ENCODE assay signal across 17 cellular contexts in the genomic region with DNA sequence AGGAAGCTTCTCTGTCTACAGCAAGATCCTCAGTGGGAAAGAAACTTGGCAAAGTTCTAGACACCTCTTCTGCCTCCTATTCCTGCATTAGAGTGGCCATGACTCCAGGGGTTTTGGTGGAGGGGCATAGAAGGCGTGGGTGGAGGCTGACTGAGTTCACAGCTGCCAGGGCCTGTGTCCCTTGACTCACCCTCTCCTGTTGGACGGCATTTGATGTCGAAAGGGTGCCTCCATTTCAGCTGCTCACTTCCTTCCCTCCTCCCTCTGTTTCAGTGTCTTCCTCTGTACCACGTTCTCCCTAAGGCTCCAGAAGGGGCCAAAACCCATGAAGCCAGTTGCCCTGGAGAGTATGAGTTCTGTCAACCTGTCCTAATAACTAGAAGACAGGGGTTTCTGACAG. TPM values are rescaled to one million over a fixed set of nuclear protein-coding genes. Genes with fewer than 3 reads are reported as not detected.
DNase-seq lines count a peak whose midpoint lies in the region; ATAC-seq and TF ChIP-seq lines count a peak whose summit lies in the region.
"Had no signal": no experiment of that assay in that cellular context is flagged by ENCODE, and none has a peak within 500 bp of the region (broad histone marks: within the 10 kb centered on the region; RNA-seq: fewer than 3 reads in every experiment).

No MANE protein-coding gene starts in this region.

- H3K9me3 Mint-ChIP-seq in T-helper 1 cell treated with Interleukin-12 subunit alpha and Interleukin-12 subunit beta and Interleukin-4 antibody, amounts not matched to agents 30 μg/mL and 1 μg/mL, for 36 hours, result no peaks in the 10 kb centered on the region
- H3K9me3 Mint-ChIP-seq in dendritic cell treated with granulocyte-macrophage colony-stimulating factor and Interleukin-4, amounts not matched to agents 40 ng/mL and 50 ng/mL, for 4 days, result no peaks in the 10 kb centered on the region

- intact Hi-C loops in dendritic cell treated with granulocyte-macrophage colony-stimulating factor and Interleukin-4, amounts not matched to agents 40 ng/mL and 50 ng/mL, for 4 days (cut with micrococcal nuclease), result loop anchor here (10.0 kb wide), 1 partner anchor 50 kb away; a partner anchor contains a TSS
- intact Hi-C loops in left colon (cut with DNase I, micrococcal nuclease), result no loop called here

- H3K27me3 Mint-ChIP-seq in T-helper 1 cell treated with Interleukin-12 subunit alpha and Interleukin-12 subunit beta and Interleukin-4 antibody, amounts not matched to agents 30 μg/mL and 1 μg/mL, for 36 hours (ENCODE audit: low read depth), result no peaks in the 10 kb centered on the region
- H3K27me3 Mint-ChIP-seq in dendritic cell treated with granulocyte-macrophage colony-stimulating factor and Interleukin-4, amounts not matched to agents 40 ng/mL and 50 ng/mL, for 4 days, result no peaks in the 10 kb centered on the region

- H3K27ac ChIP-seq in skin epidermis, result peak overlapping the region in 20 of 21 experiments; percentile 9 to 98 (median 80)
- H3K27ac ChIP-seq in caudate nucleus (ENCODE audit: low read depth, low read length), result no peak overlapping the region
- H3K27ac ChIP-seq: A549, adrenal gland, left ventricle myocardium inferior, SJSA1, WERI-Rb-1 had no signal

- peaks cover 25% of the 10 kb centered on the region for H3K4me1 Mint-ChIP-seq in T-helper 1 cell treated with Interleukin-12 subunit alpha and Interleukin-12 subunit beta and Interleukin-4 antibody, amounts not matched to agents 30 μg/mL and 1 μg/mL, for 36 hours (ENCODE audit: low read depth)
- peaks cover 62% of the 10 kb centered on the region for H3K4me1 Mint-ChIP-seq in dendritic cell treated with granulocyte-macrophage colony-stimulating factor and Interleukin-4, amounts not matched to agents 40 ng/mL and 50 ng/mL, for 4 days (ENCODE audit: low read depth)

- TF ChIP-seq CTCF in NB4 (IDR thresholded peaks at IDR 0.05; ENCODE audit: low read depth, low read length), result no peak

- no peak overlapping the region for H3K4me3 Mint-ChIP-seq in T-helper 1 cell treated with Interleukin-12 subunit alpha and Interleukin-12 subunit beta and Interleukin-4 antibody, amounts not matched to agents 30 μg/mL and 1 μg/mL, for 36 hours
- H3K4me3 Mint-ChIP-seq in dendritic cell treated with granulocyte-macrophage colony-stimulating factor and Interleukin-4, amounts not matched to agents 40 ng/mL and 50 ng/mL, for 4 days, result no peak overlapping the region

- no peak for ATAC-seq in left colon
- ATAC-seq: A549 had no signal

- H3K4me3 ChIP-seq in NB4 (ENCODE audit: low read depth, low read length), result no peak overlapping the region
- peak overlapping the region; percentile 19 to 78 (median 34) for H3K4me3 ChIP-seq in skin epidermis
- H3K4me3 ChIP-seq: A549, adrenal gland, left ventricle myocardium inferior, SJSA1 had no signal

- DNase-seq in T-helper 1 cell (no peak), NB4 (ENCODE audit: low read depth) (peak; percentile 49), left colon (no peak), caudate nucleus (lab: John Stamatoyannopoulos, UW) (no peak), NAMALWA (ENCODE audit: low spot score) (no peak)
- DNase-seq: adrenal gland; cortex of kidney; hippocampal formation; left ventricle myocardium inferior; NK-92 treated with Interleukin-12 subunit alpha and Interleukin-12 subunit beta, amount 100 ng/mL, for 24 hours; stomach; WERI-Rb-1 had no signal

- H3K36me3 Mint-ChIP-seq in T-helper 1 cell treated with Interleukin-12 subunit alpha and Interleukin-12 subunit beta and Interleukin-4 antibody, amounts not matched to agents 30 μg/mL and 1 μg/mL, for 36 hours (ENCODE audit: low read depth), result peaks cover 12% of the 10 kb centered on the region
- H3K36me3 Mint-ChIP-seq in dendritic cell treated with granulocyte-macrophage colony-stimulating factor and Interleukin-4, amounts not matched to agents 40 ng/mL and 50 ng/mL, for 4 days (ENCODE audit: low read depth), result peaks cover 67% of the 10 kb centered on the region

- peak overlapping the region; percentile 53 for H3K27ac Mint-ChIP-seq in T-helper 1 cell treated with Interleukin-12 subunit alpha and Interleukin-12 subunit beta and Interleukin-4 antibody, amounts not matched to agents 30 μg/mL and 1 μg/mL, for 36 hours
- H3K27ac Mint-ChIP-seq in dendritic cell treated with granulocyte-macrophage colony-stimulating factor and Interleukin-4, amounts not matched to agents 40 ng/mL and 50 ng/mL, for 4 days, result peak overlapping the region; percentile 10

- no peak for TF ChIP-seq POLR2A in NB4 (IDR thresholded peaks at IDR 0.05; ENCODE audit: extremely low read depth, insufficient read length)

RNA-seq across cellular contexts. Expression of a gene that starts 0.6 kb away (rescaled TPM):
- total RNA-seq in left colon, result 1 to 10 TPM; 3.9 to 4.0 TPM

RNA-seq across cellular contexts. Expression of a gene that starts 2.1 kb away (rescaled TPM):
- 10 to 100 TPM; 65.3 to 73.9 TPM for total RNA-seq in left colon

RNA-seq across cellular contexts. Expression of a gene that starts 10.7 kb away (rescaled TPM):
- total RNA-seq in left colon, result 10 to 100 TPM; 43.8 to 50.3 TPM

RNA-seq across cellular contexts. Expression of a gene that starts 14.3 kb away (rescaled TPM):
- not detected for total RNA-seq in left colon
- total RNA-seq: left ventricle myocardium inferior, SJSA1, stomach had no signal

RNA-seq across cellular contexts. Expression of a gene that starts 36.9 kb away (rescaled TPM):
- total RNA-seq in left colon, result 1 to 10 TPM; 1.8 to 3.0 TPM
